30 cellular contexts compared by ENCODE assay signal in the genomic region with DNA sequence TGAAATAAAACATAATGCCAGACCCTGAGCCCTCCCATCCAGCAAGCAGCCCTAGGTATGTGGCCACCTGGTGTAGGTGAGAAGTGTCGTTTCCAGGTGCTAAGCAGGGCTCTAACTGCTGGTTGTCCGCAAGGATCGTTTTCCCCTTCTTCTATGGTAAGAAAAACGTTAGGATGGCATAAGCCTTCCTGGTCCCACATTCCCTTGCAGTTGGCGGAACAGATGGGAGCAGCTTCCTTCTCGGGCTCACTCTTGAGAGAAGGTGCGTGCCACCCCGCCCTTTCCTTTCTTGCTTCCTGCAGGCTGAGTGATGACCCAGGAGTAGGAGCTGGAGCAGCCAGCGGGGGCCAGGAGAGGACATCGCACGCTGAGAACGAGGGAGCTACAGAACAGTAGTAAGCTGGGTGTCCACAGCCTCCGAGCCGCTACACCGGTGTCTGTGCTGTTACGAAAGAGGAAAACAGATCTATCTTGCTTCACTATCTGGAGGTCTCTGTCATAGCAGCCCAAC.
DNase-seq lines count a peak whose midpoint lies in the region; ATAC-seq, FAIRE-seq and TF ChIP-seq lines count a peak whose summit lies in the region.
"Had no signal": no experiment of that assay in that cellular context is flagged by ENCODE, and none has a peak within 500 bp of the region (broad histone marks: within the 10 kb centered on the region; RNA-seq: fewer than 3 reads in every experiment).

No MANE protein-coding gene starts in this region.

- H4K8ac ChIP-seq in trophoblast cell (ENCODE audit: low read depth, low read length): no peak overlapping the region

- CTCF ChIA-PET in CD4-positive, alpha-beta memory T cell (lab: Charles Lee; ENCODE audit: partially characterized antibody): no interaction called here

- H3K4me2 ChIP-seq in GM23338 (no peak overlapping the region), trophoblast cell (ENCODE audit: low read length) (no peak overlapping the region)

- 0 out of 4 replicates have a peak, but pooled peaks of 1 of the 2 experiments have one; percentile 13 for TF ChIP-seq CTCF in GM23338 (conservative IDR thresholded peaks at IDR 0.05; ENCODE audit: low read depth in 2 of 2)

- no peaks in the 10 kb centered on the region for H4K20me1 ChIP-seq in GM23338 (replicated peaks; ENCODE audit: insufficient read depth)

- H2BK5ac ChIP-seq in trophoblast cell (ENCODE audit: low read depth, low read length, poor library complexity): no peak overlapping the region

- H3K14ac ChIP-seq in trophoblast cell (ENCODE audit: low read length): no peak overlapping the region

- no peaks in the 10 kb centered on the region for H3K79me1 ChIP-seq in trophoblast cell (ENCODE audit: low read length)

- DNase-seq in GM23338 (ENCODE audit: low spot score) (peak; percentile 30), NOMO-1 treated with dmso at 0.1 percent for 144 hours (lab: John Stamatoyannopoulos, UW; ENCODE audit: unreplicated experiment) (peak; percentile 25), sciatic nerve (ENCODE audit: low spot score) (peak; percentile 32), small intestine (no peak), trophoblast cell (no peak), inferior parietal cortex (ENCODE audit: extremely low spot score) (no peak)
- DNase-seq in CD4-positive, alpha-beta memory T cell: no peak
- DNase-seq: activated CD8-positive, alpha-beta T cell treated with anti-CD3 and anti-CD28 coated beads for 36 hours; activated gamma-delta T cell; CD8-positive, alpha-beta memory T cell; effector CD8-positive, alpha-beta T cell; foreskin keratinocyte; GOT3; heart right ventricle; Karpas-422; left ventricle myocardium inferior; naive thymus-derived CD8-positive, alpha-beta T cell; NCI-H1092 treated with DMSO at 0.1 percent for 48 hours; NCI-H187 treated with DMSO at 0.1 percent for 48 hours; NCI-H526 treated with DMSO at 0.1 percent for 48 hours; right cardiac atrium had no signal

- peaks cover 3% of the 10 kb centered on the region for H3K27me3 Mint-ChIP-seq in GM23338 (ENCODE audit: insufficient read depth, low read depth, poor library complexity)
- peaks cover 15% of the 10 kb centered on the region for H3K27me3 Mint-ChIP-seq in dendritic cell treated with granulocyte-macrophage colony-stimulating factor and Interleukin-4, amounts not matched to agents 40 ng/mL and 50 ng/mL, for 4 days
- H3K27me3 Mint-ChIP-seq in CD4-positive, alpha-beta memory T cell: peaks cover 7 to 8% of the 10 kb centered on the region in 2 donors
- H3K27me3 Mint-ChIP-seq: activated CD8-positive, alpha-beta T cell treated with anti-CD3 and anti-CD28 coated beads for 36 hours had no signal

- no peak overlapping the region for H2AK5ac ChIP-seq in trophoblast cell (ENCODE audit: low read length)

- intact Hi-C loops in dendritic cell treated with granulocyte-macrophage colony-stimulating factor and Interleukin-4, amounts not matched to agents 40 ng/mL and 50 ng/mL, for 4 days (cut with micrococcal nuclease): no loop called here
- intact Hi-C loops in sciatic nerve (cut with DNase I): no loop called here
- intact Hi-C loops in CD4-positive, alpha-beta memory T cell (cut with micrococcal nuclease): no loop called here

- H3K9me2 ChIP-seq in GM23338 (ENCODE audit: insufficient read depth): no peaks in the 10 kb centered on the region

- H4K91ac ChIP-seq in trophoblast cell (ENCODE audit: low read depth, low read length): no peak overlapping the region

- no peak overlapping the region for H3K4me3 ChIP-seq in GM23338
- no peak overlapping the region for H3K4me3 ChIP-seq in small intestine (ENCODE audit: low read depth in 1 of 2, low read length in 2 of 2)
- no peak overlapping the region for H3K4me3 ChIP-seq in trophoblast cell (ENCODE audit: low read depth, low read length)
- H3K4me3 ChIP-seq in CD4-positive, alpha-beta memory T cell (ENCODE audit: low read length in 2 of 2): no peak overlapping the region
- H3K4me3 ChIP-seq: heart right ventricle, left ventricle myocardium inferior had no signal

- FAIRE-seq in small intestine (lab: Jason Lieb, UNC): no peak

- no peaks in the 10 kb centered on the region for H3K27me3 ChIP-seq in GM23338 (ENCODE audit: insufficient read depth)
- no peaks in the 10 kb centered on the region for H3K27me3 ChIP-seq in small intestine (ENCODE audit: control insufficient read depth in 2 of 2, insufficient read depth in 2 of 2, low read length in 2 of 2)
- H3K27me3 ChIP-seq in trophoblast cell (ENCODE audit: insufficient read depth, low read length): no peaks in the 10 kb centered on the region
- no peaks in the 10 kb centered on the region for H3K27me3 ChIP-seq in CD4-positive, alpha-beta memory T cell (ENCODE audit: insufficient read depth, low read length)
- H3K27me3 ChIP-seq: foreskin keratinocyte had no signal

- POLR2A ChIA-PET in CD4-positive, alpha-beta memory T cell (lab: Charles Lee; ENCODE audit: partially characterized antibody): no interaction called here

- H3K4me1 Mint-ChIP-seq in GM23338: peaks cover 26% of the 10 kb centered on the region
- H3K4me1 Mint-ChIP-seq in dendritic cell treated with granulocyte-macrophage colony-stimulating factor and Interleukin-4, amounts not matched to agents 40 ng/mL and 50 ng/mL, for 4 days (ENCODE audit: low read depth): peaks cover 20% of the 10 kb centered on the region
- no peaks in the 10 kb centered on the region for H3K4me1 Mint-ChIP-seq in CD4-positive, alpha-beta memory T cell
- H3K4me1 Mint-ChIP-seq: CD8-positive, alpha-beta memory T cell; central memory CD8-positive, alpha-beta T cell; naive thymus-derived CD8-positive, alpha-beta T cell had no signal

- H3K27ac ChIP-seq in GM23338 (ENCODE audit: low read depth) (no peak overlapping the region), small intestine (ENCODE audit: low read depth in 1 of 2, low read length in 1 of 2) (no peak overlapping the region), trophoblast cell (ENCODE audit: low read depth, low read length) (no peak overlapping the region)
- no peak overlapping the region for H3K27ac ChIP-seq in CD4-positive, alpha-beta memory T cell (ENCODE audit: low read depth, low read length)
- H3K27ac ChIP-seq: foreskin keratinocyte, parathyroid adenoma, RWPE1 had no signal

- H3K79me2 ChIP-seq in GM23338 (replicated peaks; ENCODE audit: insufficient read depth): no peaks in the 10 kb centered on the region
- no peaks in the 10 kb centered on the region for H3K79me2 ChIP-seq in trophoblast cell (ENCODE audit: control insufficient read depth, insufficient read depth, low read length, poor library complexity)
- H3K79me2 ChIP-seq: parathyroid adenoma had no signal

- H3K9me3 Mint-ChIP-seq in GM23338: no peaks in the 10 kb centered on the region
- no peaks in the 10 kb centered on the region for H3K9me3 Mint-ChIP-seq in dendritic cell treated with granulocyte-macrophage colony-stimulating factor and Interleukin-4, amounts not matched to agents 40 ng/mL and 50 ng/mL, for 4 days
- peaks cover 0 to 4% (median 0%) of the 10 kb centered on the region in 8 donors for H3K9me3 Mint-ChIP-seq in CD4-positive, alpha-beta memory T cell
- H3K9me3 Mint-ChIP-seq: activated CD8-positive, alpha-beta T cell treated with anti-CD3 and anti-CD28 coated beads for 36 hours; central memory CD8-positive, alpha-beta T cell; naive thymus-derived CD8-positive, alpha-beta T cell; stimulated activated naive CD8-positive, alpha-beta T cell treated with anti-CD3 and anti-CD28 coated beads, Interleukin-15, Interleukin-2, amounts not matched to agents 100 ng/mL and 50 ng/mL, for 24 hours had no signal

- no peaks in the 10 kb centered on the region for H3K36me3 ChIP-seq in GM23338 (ENCODE audit: insufficient read depth)
- H3K36me3 ChIP-seq in small intestine (ENCODE audit: control insufficient read depth in 2 of 2, insufficient read depth in 2 of 2, low read length in 2 of 2): no peaks in the 10 kb centered on the region
- H3K36me3 ChIP-seq in trophoblast cell (ENCODE audit: control insufficient read depth in 1 of 2, insufficient read depth in 2 of 2, low read length in 2 of 2): no peaks in the 10 kb centered on the region
- no peaks in the 10 kb centered on the region for H3K36me3 ChIP-seq in CD4-positive, alpha-beta memory T cell (ENCODE audit: insufficient read depth, low read length)
- H3K36me3 ChIP-seq: heart right ventricle, left ventricle myocardium inferior had no signal

- no peaks in the 10 kb centered on the region for H3F3A ChIP-seq in GM23338 (replicated peaks; ENCODE audit: low read depth)

- H3K4me3 Mint-ChIP-seq in GM23338: no peak overlapping the region
- H3K4me3 Mint-ChIP-seq in dendritic cell treated with granulocyte-macrophage colony-stimulating factor and Interleukin-4, amounts not matched to agents 40 ng/mL and 50 ng/mL, for 4 days: peak overlapping the region; percentile 37
- H3K4me3 Mint-ChIP-seq in CD4-positive, alpha-beta memory T cell: no peak overlapping the region
- H3K4me3 Mint-ChIP-seq: activated CD8-positive, alpha-beta T cell treated with anti-CD3 and anti-CD28 coated beads for 36 hours; CD8-positive, alpha-beta memory T cell; central memory CD8-positive, alpha-beta T cell; mesothelial cell of epicardium; naive thymus-derived CD8-positive, alpha-beta T cell; stimulated activated naive CD8-positive, alpha-beta T cell treated with anti-CD3 and anti-CD28 coated beads, Interleukin-15, Interleukin-2, amounts not matched to agents 100 ng/mL and 50 ng/mL, for 24 hours had no signal

- H4K12ac ChIP-seq in trophoblast cell (ENCODE audit: low read depth, low read length): no peak overlapping the region

- no peaks in the 10 kb centered on the region for H3K9me3 ChIP-seq in small intestine (ENCODE audit: control insufficient read depth, low read depth)
- H3K9me3 ChIP-seq in trophoblast cell (ENCODE audit: insufficient read depth, low read depth, low read length): peaks cover 2% of the 10 kb centered on the region
- H3K9me3 ChIP-seq in CD4-positive, alpha-beta memory T cell (ENCODE audit: control insufficient read depth in 1 of 2, low read length in 2 of 2): no peaks in the 10 kb centered on the region
- H3K9me3 ChIP-seq: left ventricle myocardium inferior had no signal

- no peak overlapping the region for H3K9ac ChIP-seq in trophoblast cell (ENCODE audit: low read length)
- H3K9ac ChIP-seq: parathyroid adenoma had no signal

- no peak overlapping the region for H3K27ac Mint-ChIP-seq in GM23338
- H3K27ac Mint-ChIP-seq in dendritic cell treated with granulocyte-macrophage colony-stimulating factor and Interleukin-4, amounts not matched to agents 40 ng/mL and 50 ng/mL, for 4 days: no peak overlapping the region
- peak overlapping the region in 1 of 7 donors; percentile 27 for H3K27ac Mint-ChIP-seq in CD4-positive, alpha-beta memory T cell
- H3K27ac Mint-ChIP-seq: activated CD8-positive, alpha-beta T cell treated with anti-CD3 and anti-CD28 coated beads for 36 hours; CD8-positive, alpha-beta memory T cell; mesothelial cell of epicardium; stimulated activated naive CD8-positive, alpha-beta T cell treated with anti-CD3 and anti-CD28 coated beads, Interleukin-15, Interleukin-2, amounts not matched to agents 100 ng/mL and 50 ng/mL, for 24 hours had no signal

- ATAC-seq in GM23338 (peak; percentile 61), sciatic nerve (no peak)
- ATAC-seq: activated CD4-positive, CD25-positive, alpha-beta regulatory T cell treated with anti-CD3 and anti-CD28 coated beads, Interleukin-2, amount 50 U/mL, for 24 hours; activated CD8-positive, alpha-beta T cell treated with anti-CD3 and anti-CD28 coated beads for 36 hours; esophagus mucosa; foreskin keratinocyte; naive thymus-derived CD8-positive, alpha-beta T cell; SK-N-SH treated with all-trans-retinoic acid at 6 μM for 48 hours had no signal

- no peak overlapping the region for H3K18ac ChIP-seq in trophoblast cell (ENCODE audit: low read length)

- H2BK120ac ChIP-seq in trophoblast cell (ENCODE audit: insufficient read depth, low read length, poor library complexity): no peak overlapping the region

- H2AFZ ChIP-seq in GM23338 (no peak overlapping the region), trophoblast cell (ENCODE audit: insufficient read depth, low read length, poor library complexity) (no peak overlapping the region)
- H2AFZ ChIP-seq: parathyroid adenoma had no signal

- no peak overlapping the region for H3K4ac ChIP-seq in trophoblast cell (ENCODE audit: low read depth, low read length)

- no peak overlapping the region for H3K23ac ChIP-seq in trophoblast cell (ENCODE audit: low read length)

- H3K4me1 ChIP-seq in GM23338 (ENCODE audit: insufficient read depth): no peaks in the 10 kb centered on the region; the same call in 1 of the 2 replicates
- no peaks in the 10 kb centered on the region for H3K4me1 ChIP-seq in small intestine (ENCODE audit: control insufficient read depth in 2 of 2, insufficient read depth in 1 of 2, low read depth in 1 of 2, low read length in 1 of 2)
- H3K4me1 ChIP-seq in trophoblast cell (ENCODE audit: control insufficient read depth in 1 of 2, insufficient read depth in 2 of 2, low read length in 2 of 2): peaks cover 2 to 6% of the 10 kb centered on the region in 2 experiments
- no peaks in the 10 kb centered on the region for H3K4me1 ChIP-seq in CD4-positive, alpha-beta memory T cell (ENCODE audit: insufficient read depth, low read length)
- H3K4me1 ChIP-seq: foreskin keratinocyte, parathyroid adenoma had no signal

- 58 to 71% (median 69%) methylated on average over 16 of the region's 16 CpGs for WGBS in small intestine, 3 donors
- WGBS in trophoblast cell (ENCODE audit: extremely low coverage, insufficient coverage, insufficient read length): no CpG with 5 or more reads among the region's 16 CpGs

- no peaks in the 10 kb centered on the region for H3K36me3 Mint-ChIP-seq in GM23338 (ENCODE audit: low read depth)
- no peaks in the 10 kb centered on the region for H3K36me3 Mint-ChIP-seq in dendritic cell treated with granulocyte-macrophage colony-stimulating factor and Interleukin-4, amounts not matched to agents 40 ng/mL and 50 ng/mL, for 4 days (ENCODE audit: low read depth)
- no peaks in the 10 kb centered on the region for H3K36me3 Mint-ChIP-seq in CD4-positive, alpha-beta memory T cell
- H3K36me3 Mint-ChIP-seq: CD8-positive, alpha-beta memory T cell; mesothelial cell of epicardium; naive thymus-derived CD8-positive, alpha-beta T cell had no signal

- no peak overlapping the region for H2BK12ac ChIP-seq in trophoblast cell (ENCODE audit: low read length)

Comparison
In these comparisons a context has a peak if more than half of its experiments do, and no peak if none do; other contexts are left out.
1. DNase-seq: peak in GM23338 (single experiment), NOMO-1 treated with dmso at 0.1 percent for 144 hours (single experiment) and sciatic nerve (single experiment); none in small intestine (single experiment), trophoblast cell (0 of 2), inferior parietal cortex (single experiment) and CD4-positive, alpha-beta memory T cell (0 of 5).